Comparison of ENCODE assay signal across 1 cellular context in the genomic region with DNA sequence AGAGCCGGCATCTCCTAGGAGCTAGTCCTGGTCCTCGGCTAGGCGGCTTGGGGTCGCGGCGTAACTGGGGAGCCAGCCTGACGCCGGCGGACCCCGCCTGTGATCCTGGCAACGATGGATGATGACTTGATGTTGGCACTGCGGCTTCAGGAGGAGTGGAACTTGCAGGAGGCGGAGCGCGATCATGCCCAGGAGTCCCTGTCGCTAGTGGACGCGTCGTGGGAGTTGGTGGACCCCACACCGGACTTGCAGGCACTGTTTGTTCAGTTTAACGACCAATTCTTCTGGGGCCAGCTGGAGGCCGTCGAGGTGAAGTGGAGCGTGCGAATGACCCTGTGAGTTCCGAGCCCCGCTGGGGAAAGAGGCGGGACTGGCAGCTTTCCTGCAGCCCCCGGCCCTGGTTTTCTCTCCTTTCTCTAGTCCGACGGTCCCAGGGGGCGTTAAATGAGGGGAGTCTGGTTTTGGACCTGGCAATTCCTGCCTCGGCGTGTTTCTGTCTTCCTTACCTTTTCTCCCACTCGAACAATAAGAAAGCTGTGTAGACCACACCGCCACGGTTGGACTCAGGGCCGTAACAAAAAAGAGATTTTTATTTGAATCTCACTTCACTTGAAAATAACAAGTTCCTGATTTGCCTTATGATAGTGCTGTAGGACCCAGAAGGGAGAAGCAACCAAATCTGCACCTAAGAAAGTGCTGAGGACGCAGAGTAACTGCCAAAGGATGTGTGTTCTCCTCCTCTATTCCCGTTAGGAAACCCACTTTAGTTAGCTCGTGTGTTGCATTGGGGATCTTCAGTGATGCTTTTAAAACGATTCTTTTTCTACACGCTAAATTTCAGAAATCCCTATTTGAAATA.
TF ChIP-seq lines count a peak whose summit lies in the region.

A gene with protein sequence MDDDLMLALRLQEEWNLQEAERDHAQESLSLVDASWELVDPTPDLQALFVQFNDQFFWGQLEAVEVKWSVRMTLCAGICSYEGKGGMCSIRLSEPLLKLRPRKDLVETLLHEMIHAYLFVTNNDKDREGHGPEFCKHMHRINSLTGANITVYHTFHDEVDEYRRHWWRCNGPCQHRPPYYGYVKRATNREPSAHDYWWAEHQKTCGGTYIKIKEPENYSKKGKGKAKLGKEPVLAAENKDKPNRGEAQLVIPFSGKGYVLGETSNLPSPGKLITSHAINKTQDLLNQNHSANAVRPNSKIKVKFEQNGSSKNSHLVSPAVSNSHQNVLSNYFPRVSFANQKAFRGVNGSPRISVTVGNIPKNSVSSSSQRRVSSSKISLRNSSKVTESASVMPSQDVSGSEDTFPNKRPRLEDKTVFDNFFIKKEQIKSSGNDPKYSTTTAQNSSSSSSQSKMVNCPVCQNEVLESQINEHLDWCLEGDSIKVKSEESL (plus strand): TSS at position 24 of the 859 bp plus-strand sequence. CDS start 91 bp downstream, at position 115.

TF ChIP-seq in K562, 482 proteins besides CTCF, POLR2A, EP300 and RAD21 (continued from another document):
- TF ChIP-seq FIP1L1 (IDR thresholded peaks at IDR 0.05; ENCODE audit: low read depth, low read length, poor library complexity, severe bottlenecking) (peak; percentile 28), RBM39 (optimal IDR thresholded peaks at IDR 0.05; ENCODE audit: low read depth, low read length) (no peak), BMI1 (IDR thresholded peaks at IDR 0.05; ENCODE audit: low read length) (no peak), TRIM28 (IDR thresholded peaks at IDR 0.05) (no peak), CC2D1A (IDR thresholded peaks at IDR 0.05) (no peak), ZC3H11A (IDR thresholded peaks at IDR 0.05; ENCODE audit: low read depth, low read length) (no peak), ZNF41 (CRISPR knock-in tag; conservative IDR thresholded peaks at IDR 0.05) (no peak), TBL1XR1 (IDR thresholded peaks at IDR 0.05; ENCODE audit: low read length in 2 of 2) (no peak), MTA2 (IDR thresholded peaks at IDR 0.05; ENCODE audit: low read depth) (no peak), ZBTB8A (IDR thresholded peaks at IDR 0.05; ENCODE audit: partially characterized antibody) (no peak), YY1 (IDR thresholded peaks at IDR 0.05; ENCODE audit: borderline replicate concordance in 1 of 3, control insufficient read depth in 1 of 3, extremely low read depth in 1 of 3, insufficient read depth in 3 of 3, insufficient read length in 1 of 3, insufficient replicate concordance in 2 of 3, low read depth in 1 of 3, low read length in 2 of 3) (peak in 1 of 3 experiments; percentile 14), FOXJ3 (CRISPR knock-in tag; IDR thresholded peaks at IDR 0.05) (no peak), ETV1 (tag; conservative IDR thresholded peaks at IDR 0.05; ENCODE audit: low read depth) (no peak), NFE2 (IDR thresholded peaks at IDR 0.05; ENCODE audit: low read depth) (no peak), PHF8 (IDR thresholded peaks at IDR 0.05; ENCODE audit: borderline replicate concordance, low read length) (peak; percentile 61; the same call in 1 of the 2 replicates), ZNF146 (CRISPR knock-in tag; IDR thresholded peaks at IDR 0.05; ENCODE audit: unreplicated experiment) (no peak), SIN3A (IDR thresholded peaks at IDR 0.05; ENCODE audit: borderline replicate concordance in 2 of 2, control insufficient read depth in 1 of 2, low read depth in 2 of 2, low read length in 2 of 2) (peak; percentile 8 to 75; a peak in 1 of 4 replicates)
- TF ChIP-seq, protein P1, sequence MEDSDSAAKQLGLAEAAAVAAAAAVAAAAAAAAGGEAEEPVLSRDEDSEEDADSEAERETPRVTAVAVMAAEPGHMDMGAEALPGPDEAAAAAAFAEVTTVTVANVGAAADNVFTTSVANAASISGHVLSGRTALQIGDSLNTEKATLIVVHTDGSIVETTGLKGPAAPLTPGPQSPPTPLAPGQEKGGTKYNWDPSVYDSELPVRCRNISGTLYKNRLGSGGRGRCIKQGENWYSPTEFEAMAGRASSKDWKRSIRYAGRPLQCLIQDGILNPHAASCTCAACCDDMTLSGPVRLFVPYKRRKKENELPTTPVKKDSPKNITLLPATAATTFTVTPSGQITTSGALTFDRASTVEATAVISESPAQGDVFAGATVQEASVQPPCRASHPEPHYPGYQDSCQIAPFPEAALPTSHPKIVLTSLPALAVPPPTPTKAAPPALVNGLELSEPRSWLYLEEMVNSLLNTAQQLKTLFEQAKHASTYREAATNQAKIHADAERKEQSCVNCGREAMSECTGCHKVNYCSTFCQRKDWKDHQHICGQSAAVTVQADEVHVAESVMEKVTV (CRISPR knock-in tag; IDR thresholded peaks at IDR 0.05) = no peak
- TF ChIP-seq, protein P2, sequence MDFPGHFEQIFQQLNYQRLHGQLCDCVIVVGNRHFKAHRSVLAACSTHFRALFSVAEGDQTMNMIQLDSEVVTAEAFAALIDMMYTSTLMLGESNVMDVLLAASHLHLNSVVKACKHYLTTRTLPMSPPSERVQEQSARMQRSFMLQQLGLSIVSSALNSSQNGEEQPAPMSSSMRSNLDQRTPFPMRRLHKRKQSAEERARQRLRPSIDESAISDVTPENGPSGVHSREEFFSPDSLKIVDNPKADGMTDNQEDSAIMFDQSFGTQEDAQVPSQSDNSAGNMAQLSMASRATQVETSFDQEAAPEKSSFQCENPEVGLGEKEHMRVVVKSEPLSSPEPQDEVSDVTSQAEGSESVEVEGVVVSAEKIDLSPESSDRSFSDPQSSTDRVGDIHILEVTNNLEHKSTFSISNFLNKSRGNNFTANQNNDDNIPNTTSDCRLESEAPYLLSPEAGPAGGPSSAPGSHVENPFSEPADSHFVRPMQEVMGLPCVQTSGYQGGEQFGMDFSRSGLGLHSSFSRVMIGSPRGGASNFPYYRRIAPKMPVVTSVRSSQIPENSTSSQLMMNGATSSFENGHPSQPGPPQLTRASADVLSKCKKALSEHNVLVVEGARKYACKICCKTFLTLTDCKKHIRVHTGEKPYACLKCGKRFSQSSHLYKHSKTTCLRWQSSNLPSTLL (IDR thresholded peaks at IDR 0.05) = no peak
